18 cellular contexts compared by ENCODE assay signal in the genomic region with DNA sequence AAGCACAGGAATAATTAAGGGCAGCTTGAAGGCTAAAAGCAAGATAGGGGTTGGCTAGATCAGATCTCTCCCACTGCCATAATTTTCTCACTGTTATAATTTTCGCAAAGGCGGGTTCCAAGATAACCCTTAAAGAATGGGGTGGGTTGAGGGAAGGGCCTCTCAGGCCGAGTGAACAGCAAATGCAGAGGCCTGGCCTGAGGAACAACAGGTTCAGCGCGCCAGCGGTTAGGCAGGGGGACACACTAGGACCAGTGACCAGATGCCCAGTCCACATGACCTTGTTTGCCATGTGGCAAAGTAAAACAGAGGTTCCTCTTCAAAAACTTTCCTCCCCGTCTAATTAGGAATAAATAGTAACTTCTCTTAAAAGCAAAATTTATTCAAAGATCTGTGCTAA. TPM values are rescaled to one million over a fixed set of nuclear protein-coding genes. Genes with fewer than 3 reads are reported as not detected.
A peak's percentile ranks its signal among the peaks of the same experiment; 100 is the strongest.
DNase-seq lines count a peak whose midpoint lies in the region; ATAC-seq and TF ChIP-seq lines count a peak whose summit lies in the region.
"Had no signal": no experiment of that assay in that cellular context is flagged by ENCODE, and none has a peak within 500 bp of the region (broad histone marks: within the 10 kb centered on the region; RNA-seq: fewer than 3 reads in every experiment).

No MANE protein-coding gene starts in this region.

- no peaks in the 10 kb centered on the region for H3K9me3 Mint-ChIP-seq in natural killer cell
- no peaks in the 10 kb centered on the region for H3K9me3 Mint-ChIP-seq in natural killer cell treated with Interleukin-12 subunit alpha and Interleukin-12 subunit beta and Interleukin-15 and Interleukin-18, amount 100 ng/mL, for 72 hours
- no peaks in the 10 kb centered on the region for H3K9me3 Mint-ChIP-seq in central memory CD8-positive, alpha-beta T cell
- no peaks in the 10 kb centered on the region for H3K9me3 Mint-ChIP-seq in mesothelial cell of epicardium

- no peaks in the 10 kb centered on the region for H3K36me3 ChIP-seq in urinary bladder (ENCODE audit: insufficient read depth)

- DNase-seq in natural killer cell = no peak
- DNase-seq in natural killer cell treated with Interleukin-12 subunit alpha and Interleukin-12 subunit beta and Interleukin-15 and Interleukin-18, amount 100 ng/mL, for 72 hours (ENCODE audit: low spot score) = no peak
- no peak for DNase-seq in central memory CD8-positive, alpha-beta T cell (ENCODE audit: low spot score in 2 of 2)
- DNase-seq in mesothelial cell of epicardium (ENCODE audit: low spot score in 2 of 2, unreplicated experiment in 2 of 2) = no peak
- no peak for DNase-seq in NCI-H1092 (lab: John Stamatoyannopoulos, UW)
- DNase-seq in GM19238 (ENCODE audit: insufficient read length, low spot score) = no peak
- DNase-seq in DMS153 (lab: John Stamatoyannopoulos, UW) = no peak
- DNase-seq: activated CD4-positive, alpha-beta T cell treated with anti-CD3 and anti-CD28 coated beads, Interleukin-2, amount 50 U/mL, for 1 hour; GDM1; Kasumi-1; NCI-H1436 treated with DMSO at 0.1 percent for 48 hours; NCI-H226; SIG-M5; stimulated activated naive B cell treated with anti-CD40 and anti-IgM and Interleukin-4, amounts not matched to agents 10 μg/mL and 1 μg/mL and 100 μg/mL, for 72 hours; T1000 had no signal

- intact Hi-C loops in natural killer cell (cut with micrococcal nuclease) = no loop called here

- H3K27me3 Mint-ChIP-seq in natural killer cell (ENCODE audit: low read depth in 2 of 2) (peaks cover 0 to 15% of the 10 kb centered on the region in 2 donors), mesothelial cell of epicardium (ENCODE audit: low read depth) (no peaks in the 10 kb centered on the region)
- peaks cover 0 to 7% of the 10 kb centered on the region in 2 donors for H3K27me3 Mint-ChIP-seq in natural killer cell treated with Interleukin-12 subunit alpha and Interleukin-12 subunit beta and Interleukin-15 and Interleukin-18, amount 100 ng/mL, for 72 hours
- H3K27me3 Mint-ChIP-seq in central memory CD8-positive, alpha-beta T cell = peaks cover 24% of the 10 kb centered on the region
- H3K27me3 Mint-ChIP-seq: stimulated activated naive B cell treated with anti-CD40 and anti-IgM and Interleukin-4, amounts not matched to agents 10 μg/mL and 1 μg/mL and 100 μg/mL, for 72 hours had no signal

- H3K4me3 Mint-ChIP-seq in natural killer cell (peak overlapping the region; percentile 59), mesothelial cell of epicardium (no peak overlapping the region)
- no peak overlapping the region for H3K4me3 Mint-ChIP-seq in natural killer cell treated with Interleukin-12 subunit alpha and Interleukin-12 subunit beta and Interleukin-15 and Interleukin-18, amount 100 ng/mL, for 72 hours
- H3K4me3 Mint-ChIP-seq in central memory CD8-positive, alpha-beta T cell = peak overlapping the region; percentile 92

- no peak overlapping the region for H3K4me3 ChIP-seq in urinary bladder (ENCODE audit: low read depth, low read length)
- H3K4me3 ChIP-seq: adrenal gland had no signal

- H3K36me3 Mint-ChIP-seq in natural killer cell (no peaks in the 10 kb centered on the region), mesothelial cell of epicardium (peaks cover 11% of the 10 kb centered on the region)
- peaks cover 9% of the 10 kb centered on the region for H3K36me3 Mint-ChIP-seq in natural killer cell treated with Interleukin-12 subunit alpha and Interleukin-12 subunit beta and Interleukin-15 and Interleukin-18, amount 100 ng/mL, for 72 hours
- peaks cover 18% of the 10 kb centered on the region for H3K36me3 Mint-ChIP-seq in central memory CD8-positive, alpha-beta T cell (ENCODE audit: insufficient read depth)

- TF ChIP-seq CTCF in natural killer cell (IDR thresholded peaks at IDR 0.05) (no peak), mesothelial cell of epicardium (IDR thresholded peaks at IDR 0.05; ENCODE audit: unreplicated experiment) (no peak)

- H3K27ac Mint-ChIP-seq in natural killer cell (no peak overlapping the region), mesothelial cell of epicardium (peak overlapping the region; percentile 91)
- H3K27ac Mint-ChIP-seq in natural killer cell treated with Interleukin-12 subunit alpha and Interleukin-12 subunit beta and Interleukin-15 and Interleukin-18, amount 100 ng/mL, for 72 hours = peak overlapping the region in 1 of 2 donors; percentile 73
- H3K27ac Mint-ChIP-seq in central memory CD8-positive, alpha-beta T cell (ENCODE audit: low read depth) = no peak overlapping the region

- peaks cover 4% of the 10 kb centered on the region for H3K4me1 ChIP-seq in urinary bladder (ENCODE audit: insufficient read depth)

- WGBS in urinary bladder = 93% methylated on average over 7 of the region's 7 CpGs

- ATAC-seq in natural killer cell = no peak
- ATAC-seq in natural killer cell treated with Interleukin-12 subunit alpha and Interleukin-12 subunit beta and Interleukin-15 and Interleukin-18, amount 100 ng/mL, for 72 hours = no peak
- no peak for ATAC-seq in central memory CD8-positive, alpha-beta T cell (replicated peaks; ENCODE audit: extremely low read depth, poor library complexity, severe bottlenecking)
- ATAC-seq: stimulated activated naive B cell treated with anti-CD40 and anti-IgM and Interleukin-4, amounts not matched to agents 10 μg/mL and 1 μg/mL and 100 μg/mL, for 72 hours had no signal

- H3K4me1 Mint-ChIP-seq in natural killer cell (peaks cover 18 to 25% of the 10 kb centered on the region in 2 donors), mesothelial cell of epicardium (peaks cover 24% of the 10 kb centered on the region)
- peaks cover 16 to 18% of the 10 kb centered on the region in 2 donors for H3K4me1 Mint-ChIP-seq in natural killer cell treated with Interleukin-12 subunit alpha and Interleukin-12 subunit beta and Interleukin-15 and Interleukin-18, amount 100 ng/mL, for 72 hours (ENCODE audit: low read depth in 2 of 2)
- H3K4me1 Mint-ChIP-seq in central memory CD8-positive, alpha-beta T cell = peaks cover 30% of the 10 kb centered on the region

- peak overlapping the region; percentile 16 for H3K27ac ChIP-seq in urinary bladder (ENCODE audit: low read depth)
- H3K27ac ChIP-seq: parathyroid adenoma had no signal

RNA-seq across cellular contexts. Expression of a gene that starts 1.2 kb away (rescaled TPM):
- total RNA-seq in natural killer cell (10 to 100 TPM; 39.2 to 43.6 (median 40.0) TPM), mesothelial cell of epicardium (36.8 to 47.3 TPM (median 42.8 TPM) in 3 replicates), urinary bladder (47.1 TPM)
- total RNA-seq in natural killer cell treated with Interleukin-12 subunit alpha and Interleukin-12 subunit beta and Interleukin-15 and Interleukin-18, amount 100 ng/mL, for 72 hours = 10 to 100 TPM; 31.5 to 37.7 TPM
- polyA plus RNA-seq in urinary bladder = 27.6 TPM

RNA-seq across cellular contexts. Expression of a gene that starts 4.5 kb away (rescaled TPM):
- 1 to 10 TPM in 2 of 3 donors, under 1 TPM in 1; 0.66 to 1.3 (median 1.2) TPM for total RNA-seq in natural killer cell
- total RNA-seq in natural killer cell treated with Interleukin-12 subunit alpha and Interleukin-12 subunit beta and Interleukin-15 and Interleukin-18, amount 100 ng/mL, for 72 hours = 1 to 10 TPM in 1 of 2 donors, under 1 TPM in 1; 0.81 to 1.2 TPM
- 111 to 119 TPM (median 111 TPM) in 3 replicates for total RNA-seq in mesothelial cell of epicardium
- 73.2 TPM for total RNA-seq in urinary bladder
- polyA plus RNA-seq in urinary bladder = 45.6 TPM

Comparison
In these comparisons a context has a peak if more than half of its experiments do, and no peak if none do; other contexts are left out.
1. H3K4me3 Mint-ChIP-seq: peak in natural killer cell (single experiment) and central memory CD8-positive, alpha-beta T cell (single experiment); none in natural killer cell treated with Interleukin-12 subunit alpha and Interleukin-12 subunit beta and Interleukin-15 and Interleukin-18, amount 100 ng/mL, for 72 hours (single experiment) and mesothelial cell of epicardium (single experiment).
2. RNA of a gene that starts 4.5 kb away (total RNA-seq): 111 to 119 TPM in mesothelial cell of epicardium and 73.2 TPM in urinary bladder (single experiment); 0.81 to 1.2 TPM in natural killer cell treated with Interleukin-12 subunit alpha and Interleukin-12 subunit beta and Interleukin-15 and Interleukin-18, amount 100 ng/mL, for 72 hours and 0.66 to 1.3 TPM in natural killer cell; every median in the first group is over 10 times any median in the second.